In genomic region chr12:51390457-51391046, GRCh38 we compare ENCODE assay signal across 8 cellular contexts. TPM values are rescaled to one million over a fixed set of nuclear protein-coding genes. Genes with fewer than 3 reads are reported as not detected.
DNase-seq lines count a peak whose midpoint lies in the region; ATAC-seq and TF ChIP-seq lines count a peak whose summit lies in the region.

No MANE protein-coding gene starts in this region.

- no peak for DNase-seq in GM23248
- no peak for DNase-seq in RWPE1 (ENCODE audit: low spot score)
- peak; percentile 78 to 82 for DNase-seq in foreskin keratinocyte
- DNase-seq in retina, result peak; percentile 20
- DNase-seq in ecto neural progenitor cell (ENCODE audit: low spot score), result no peak

- no peak overlapping the region for H3K4me3 ChIP-seq in GM23248

- in situ Hi-C loops in GM23248 (cut with MboI), result no loop called here

- no peak overlapping the region for H3K4me2 ChIP-seq in GM23248 (ENCODE audit: unreplicated experiment)

- no peaks in the 10 kb centered on the region for H4K20me1 ChIP-seq in GM23248 (ENCODE audit: insufficient read depth)

- CTCF ChIA-PET in RWPE1 (lab: Yijun Ruan, JAX), result interaction anchor here (0.6 kb wide), 1 partner anchor 124 kb away, joined by 6 read pairs; no protein-coding TSS in a partner anchor

- WGBS in GM23248 (ENCODE audit: low coverage in 1 of 2, low lambda C conversion rate in 2 of 2, missing lambda C conversion rate in 2 of 2), 2 experiments, result 88 to 91% methylated on average over 9 of the region's 9 CpGs

- ATAC-seq in foreskin keratinocyte (peak; percentile 41), GM21717 (IDR thresholded peaks at IDR 0.05; ENCODE audit: unreplicated experiment) (no peak), HG03025 (IDR thresholded peaks at IDR 0.05; ENCODE audit: low FRiP score, unreplicated experiment) (no peak), HG03159 (IDR thresholded peaks at IDR 0.05; ENCODE audit: unreplicated experiment) (no peak)

- POLR2A ChIA-PET in RWPE1 (lab: Yijun Ruan, JAX; ENCODE audit: low non-redundant PET), result no interaction called here

- H3K36me3 ChIP-seq in GM23248 (ENCODE audit: low read depth), result no peaks in the 10 kb centered on the region

- no peaks in the 10 kb centered on the region for H3K9me2 ChIP-seq in GM23248 (ENCODE audit: insufficient read depth)

- H3K27me3 ChIP-seq in GM23248 (replicated peaks; ENCODE audit: insufficient read depth), result no peaks in the 10 kb centered on the region
- H3K27me3 ChIP-seq in foreskin keratinocyte, result no peaks in the 10 kb centered on the region

- no peak for TF ChIP-seq CTCF in RWPE1 (conservative IDR thresholded peaks at IDR 0.05; ENCODE audit: low read depth)
- no peak for TF ChIP-seq CTCF in foreskin keratinocyte (conservative IDR thresholded peaks at IDR 0.05)

- no peaks in the 10 kb centered on the region for H3K9me3 ChIP-seq in GM23248 (ENCODE audit: low read depth)

- no peaks in the 10 kb centered on the region for H3K79me2 ChIP-seq in GM23248 (ENCODE audit: insufficient read depth)

- H3K27ac ChIP-seq in GM23248, result no peak overlapping the region
- H3K27ac ChIP-seq in RWPE1, result peak overlapping the region; percentile 36
- peak overlapping the region; percentile 44 for H3K27ac ChIP-seq in foreskin keratinocyte

- H3K4me1 ChIP-seq in GM23248 (ENCODE audit: insufficient read depth), result peaks cover 46% of the 10 kb centered on the region
- peaks cover 32% of the 10 kb centered on the region for H3K4me1 ChIP-seq in foreskin keratinocyte

- H3K9ac ChIP-seq in GM23248, result no peak overlapping the region

- peak overlapping the region; percentile 87; the same call in 1 of the 2 replicates for H2AFZ ChIP-seq in GM23248

- peaks cover 45% of the 10 kb centered on the region for H3F3A ChIP-seq in GM23248 (ENCODE audit: insufficient read depth)

RNA-seq across cellular contexts. Expression of gene GALNT6, which starts 0.7 kb away (rescaled TPM):
- total RNA-seq in GM23248 (2014; rRNA removed; shearing (Covaris generic)), result 9.4 and 22.4 TPM in 2 replicates
- polyA plus RNA-seq in GM23248 (2016; fragmentation: Nextera tagmentation; extraction: Ambion mirVana), result 3.9 and 4.3 TPM in 2 replicates
- 73.4 and 95.8 TPM in 2 replicates for total RNA-seq in foreskin keratinocyte
- 25.2 and 26.0 TPM in 2 replicates for polyA plus RNA-seq in foreskin keratinocyte

RNA-seq across cellular contexts. Expression of gene SLC4A8, which starts 34.1 kb away (rescaled TPM):
- 2.6 and 4.3 TPM in 2 replicates for total RNA-seq in GM23248 (2014; rRNA removed; shearing (Covaris generic))
- polyA plus RNA-seq in GM23248 (2016; fragmentation: Nextera tagmentation; extraction: Ambion mirVana) (3.1 and 4.6 TPM in 2 replicates), foreskin keratinocyte (0.48 TPM in 2 replicates)
- 0.95 and 1.3 TPM in 2 replicates for total RNA-seq in foreskin keratinocyte

RNA-seq across cellular contexts. Expression of gene CELA1, which starts 44.1 kb away (rescaled TPM):
- not detected in 2 replicates for total RNA-seq in GM23248 (2014; rRNA removed; shearing (Covaris generic))
- polyA plus RNA-seq in GM23248 (2016; fragmentation: Nextera tagmentation; extraction: Ambion mirVana), result not detected in 2 replicates
- not detected in 2 replicates for total RNA-seq in foreskin keratinocyte
- polyA plus RNA-seq in foreskin keratinocyte, result not detected in 2 replicates

Comparison
In these comparisons a context has a peak if more than half of its experiments do, and no peak if none do; other contexts are left out.
1. DNase-seq: peak in foreskin keratinocyte (2 of 2) and retina (single experiment); none in GM23248 (single experiment), RWPE1 (single experiment) and ecto neural progenitor cell (single experiment).